ENCODE assay signal across 8 cellular contexts in genomic region chr5:34486160-34486765, GRCh38.
A peak's percentile ranks its signal among the peaks of the same experiment; 100 is the strongest.
DNase-seq lines count a peak whose midpoint lies in the region; ATAC-seq, FAIRE-seq and TF ChIP-seq lines count a peak whose summit lies in the region.

No MANE protein-coding gene starts in this region.

- ATAC-seq in GM18861 (IDR thresholded peaks at IDR 0.05; ENCODE audit: unreplicated experiment), result no peak

- dilution Hi-C loops in endothelial cell of umbilical vein (cut with MboI; ENCODE audit: extremely low pct_ligation_motif_present, low sequenced_read_pairs), result loop anchor here (25.0 kb wide), 1 partner anchor 426 kb away; the partner anchor contains the start of genes BRIX1 and RAD1

- H3K9ac ChIP-seq in endothelial cell of umbilical vein (replicated peaks; ENCODE audit: extremely low read depth, insufficient read depth, low read length), result peak overlapping the region; percentile 24

- no peak for TF ChIP-seq POLR2A in endothelial cell of umbilical vein (IDR thresholded peaks at IDR 0.05; ENCODE audit: low read depth, low read length)

- H3K79me2 ChIP-seq in endothelial cell of umbilical vein (ENCODE audit: control insufficient read depth, insufficient read depth, low read length), result no peaks in the 10 kb centered on the region

- TF ChIP-seq CTCF in GM10266 (IDR thresholded peaks at IDR 0.05; ENCODE audit: control insufficient read depth, insufficient read depth, low read depth, missing control alignments) (peak; percentile 77), endothelial cell of umbilical vein (IDR thresholded peaks at IDR 0.05; ENCODE audit: extremely low read depth in 1 of 2, insufficient read depth in 1 of 2, low read depth in 1 of 2, low read length in 2 of 2) (peak; percentile 68 to 78)

- H3K4me2 ChIP-seq in endothelial cell of umbilical vein (ENCODE audit: insufficient read depth, low read length), result peak overlapping the region; percentile 32

- H3K4me3 ChIP-seq in endothelial cell of umbilical vein (replicated peaks in 1 of 3; ENCODE audit: insufficient read depth in 1 of 3, low read depth in 1 of 3, low read length in 3 of 3), result no peak overlapping the region

- CTCF ChIA-PET in endothelial cell of umbilical vein (lab: Charles Lee), result interaction anchor here (0.5 to 3.9 kb wide), 67 partner anchors 10 to 517 kb away, joined by 3 to 84 read pairs (median 4); partner anchors contain the start of genes BRIX1, RAD1, RAI14 and TTC23L

- no peaks in the 10 kb centered on the region for H3K9me3 ChIP-seq in endothelial cell of umbilical vein (replicated peaks; ENCODE audit: control insufficient read depth, insufficient read depth, low read length)

- H4K20me1 ChIP-seq in endothelial cell of umbilical vein (replicated peaks; ENCODE audit: control insufficient read depth, extremely low read depth, insufficient read depth, low read length), result no peaks in the 10 kb centered on the region

- POLR2A ChIA-PET in endothelial cell of umbilical vein (lab: Charles Lee), result interaction anchor here (1.0 kb wide), 1 partner anchor 170 kb away, joined by 3 read pairs; the partner anchor contains the start of gene RAI14

- no TSS peak for BruUV-seq in endothelial cell of umbilical vein (replicated peaks; lab: Mats Ljungman, UMichigan)

- peaks cover 19% of the 10 kb centered on the region for H3K4me1 ChIP-seq in endothelial cell of umbilical vein (ENCODE audit: control insufficient read depth, extremely low read depth, insufficient read depth, low read length)

- peak overlapping the region; percentile 78 for H3K27ac ChIP-seq in endothelial cell of umbilical vein (ENCODE audit: insufficient read depth, low read depth, low read length)

- intact Hi-C loops in endothelial cell of umbilical vein (cut with micrococcal nuclease), result loop anchor here (1.0 to 5.0 kb wide), 8 partner anchors 37 to 516 kb away; partner anchors contain the start of gene TTC23L

- no peaks in the 10 kb centered on the region for H3K9me1 ChIP-seq in endothelial cell of umbilical vein (replicated peaks; ENCODE audit: control insufficient read depth, extremely low read depth, insufficient read depth, low read length)

- no peaks in the 10 kb centered on the region for H3K36me3 ChIP-seq in endothelial cell of umbilical vein (ENCODE audit: control insufficient read depth in 2 of 2, extremely low read depth in 1 of 2, insufficient read depth in 2 of 2, low read length in 2 of 2)

- peaks cover 0 to 8% of the 10 kb centered on the region in 2 experiments for H3K27me3 ChIP-seq in endothelial cell of umbilical vein (ENCODE audit: control insufficient read depth in 2 of 2, insufficient read depth in 2 of 2, low read length in 2 of 2)

- H2AFZ ChIP-seq in endothelial cell of umbilical vein (ENCODE audit: low read depth, low read length), result no peak overlapping the region

- DNase-seq in GM10266 (ENCODE audit: extremely low spot score) (peak; percentile 74), HS-5 (ENCODE audit: low read depth) (peak; percentile 74), NCI-H82 treated with DMSO at 0.1 percent for 48 hours (lab: John Stamatoyannopoulos, UW; ENCODE audit: unreplicated experiment) (peak; percentile 54), endothelial cell of umbilical vein (ENCODE audit: low read depth, low spot score) (peak; percentile 87), midbrain (lab: John Stamatoyannopoulos, UW) (peak; percentile 90)
- DNase-seq in activated CD8-positive, alpha-beta memory T cell treated with anti-CD3 and anti-CD28 coated beads for 1 hour (ENCODE audit: extremely low read depth in 1 of 2, low read depth in 1 of 2), result peak; percentile 4 to 40
- DNase-seq in stimulated activated CD8-positive, alpha-beta memory T cell treated with anti-CD3 and anti-CD28 coated beads, Interleukin-4, amount 100 ng/mL, for 24 hours (ENCODE audit: low read depth), result peak; percentile 51

- peak; percentile 99 for FAIRE-seq in endothelial cell of umbilical vein (lab: Jason Lieb, UNC)

TF ChIP-seq in endothelial cell of umbilical vein, 7 proteins besides CTCF, POLR2A, EP300 and RAD21:
- TF ChIP-seq MAX (IDR thresholded peaks at IDR 0.05; ENCODE audit: insufficient read depth, insufficient read length), result no peak
- no peak for TF ChIP-seq MYC (IDR thresholded peaks at IDR 0.05; ENCODE audit: low read depth, low read length)
- TF ChIP-seq EZH2 (IDR thresholded peaks at IDR 0.05; ENCODE audit: borderline replicate concordance, low read depth, low read length, severe bottlenecking), result no peak
- TF ChIP-seq JUN (IDR thresholded peaks at IDR 0.05; ENCODE audit: borderline replicate concordance, insufficient read depth, insufficient read length, low read depth), result no peak
- TF ChIP-seq POLR2AphosphoS5 (IDR thresholded peaks at IDR 0.05; ENCODE audit: insufficient read depth, low read depth, low read length), result no peak
- no peak for TF ChIP-seq FOS (IDR thresholded peaks at IDR 0.05; ENCODE audit: borderline replicate concordance, insufficient read depth, low read length)
- TF ChIP-seq GATA2 (IDR thresholded peaks at IDR 0.05; ENCODE audit: insufficient read depth, insufficient read length, low read depth, low read length), result no peak

Comparison
In these comparisons a context has a peak if more than half of its experiments do, and no peak if none do; other contexts are left out.
1. DNase-seq: peak in every context shown above with its lines; median percentile 90 in midbrain; 87 in endothelial cell of umbilical vein; 74 in GM10266; 74 in HS-5; 54 in NCI-H82 treated with DMSO at 0.1 percent for 48 hours; 51 in stimulated activated CD8-positive, alpha-beta memory T cell treated with anti-CD3 and anti-CD28 coated beads, Interleukin-4, amount 100 ng/mL, for 24 hours; 22 in activated CD8-positive, alpha-beta memory T cell treated with anti-CD3 and anti-CD28 coated beads for 1 hour.